ENCODE assay signal across 13 cellular contexts in the genomic region with DNA sequence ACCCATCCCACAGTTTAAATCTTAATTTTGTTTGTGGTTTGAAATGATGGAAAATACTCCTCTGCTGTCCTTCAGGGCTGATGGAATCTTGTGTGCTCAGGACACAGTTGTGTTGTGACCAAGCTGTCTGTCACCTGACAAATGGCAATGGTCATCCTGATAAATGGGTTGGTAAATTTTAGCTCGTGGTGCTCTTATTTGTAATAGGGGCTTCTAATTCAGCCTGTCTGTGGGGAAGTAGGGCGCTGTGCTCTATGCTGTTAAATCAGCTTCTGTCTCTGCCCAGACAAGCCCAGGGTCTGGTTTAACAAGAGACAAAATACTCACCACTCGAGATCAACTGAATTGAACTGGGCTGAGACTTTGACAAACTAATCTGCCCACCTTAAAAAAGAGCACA. TPM values are rescaled to one million over a fixed set of nuclear protein-coding genes. Genes with fewer than 3 reads are reported as not detected.
DNase-seq lines count a peak whose midpoint lies in the region; ATAC-seq and TF ChIP-seq lines count a peak whose summit lies in the region.
"Had no signal": no experiment of that assay in that cellular context is flagged by ENCODE, and none has a peak within 500 bp of the region (broad histone marks: within the 10 kb centered on the region; RNA-seq: fewer than 3 reads in every experiment).

No MANE protein-coding gene starts in this region.

- peaks cover 12% of the 10 kb centered on the region; the same call in 1 of the 2 replicates for H3F3A ChIP-seq in PC-9 (ENCODE audit: insufficient read depth, low read depth)

- no peaks in the 10 kb centered on the region; the same call in 1 of the 2 replicates for H3K79me2 ChIP-seq in H9 (ENCODE audit: insufficient read depth, low read length)
- H3K79me2 ChIP-seq in PC-9 (ENCODE audit: low read depth), result peaks cover 75% of the 10 kb centered on the region

- H3K4me2 ChIP-seq in H9 (ENCODE audit: insufficient read depth, insufficient read length, low read length), result no peak overlapping the region
- no peak overlapping the region for H3K4me2 ChIP-seq in PC-9
- H3K4me2 ChIP-seq in neuronal stem cell (ENCODE audit: insufficient read depth, low read length, poor library complexity, severe bottlenecking), result no peak overlapping the region

- H3K23ac ChIP-seq in H9 (ENCODE audit: insufficient read length, low read depth, low read length), result no peak overlapping the region
- no peak overlapping the region for H3K23ac ChIP-seq in neuronal stem cell (ENCODE audit: low read depth, low read length, poor library complexity)

- TF ChIP-seq CTCF in H9 (conservative IDR thresholded peaks at IDR 0.05) (no peak), PC-9 (conservative IDR thresholded peaks at IDR 0.05) (no peak), epithelial cell of esophagus (IDR thresholded peaks at IDR 0.05; ENCODE audit: insufficient read depth, low read depth, low read length, missing control alignments) (no peak)

- H3K36me3 ChIP-seq in PC-9 (ENCODE audit: low read depth) (peaks cover 3% of the 10 kb centered on the region; the same call in 1 of the 2 replicates), neuronal stem cell (replicated peaks in 1 of 2; ENCODE audit: control insufficient read depth in 2 of 2, insufficient read depth in 2 of 2, low read length in 2 of 2) (peaks cover 0 to 16% of the 10 kb centered on the region in 2 donors), H7 (replicated peaks; ENCODE audit: control insufficient read depth, insufficient read depth, low read length) (no peaks in the 10 kb centered on the region; the same call in 1 of the 2 replicates)
- H3K36me3 ChIP-seq: lower lobe of right lung had no signal

- H3K4me3 Mint-ChIP-seq in H9, result no peak overlapping the region; a peak in 1 of 5 replicates
- H3K4me3 Mint-ChIP-seq: activated CD8-positive, alpha-beta T cell treated with anti-CD3 and anti-CD28 coated beads for 36 hours; activated naive CD8-positive, alpha-beta T cell treated with anti-CD3 and anti-CD28 coated beads for 36 hours; CD4-positive, alpha-beta T cell had no signal

- H2BK5ac ChIP-seq in H9 (ENCODE audit: insufficient read length, low read length) (no peak overlapping the region), neuronal stem cell (ENCODE audit: low read length) (no peak overlapping the region)

- no peaks in the 10 kb centered on the region for H3K9me3 ChIP-seq in H9 (ENCODE audit: control insufficient read depth, low read depth, low read length)
- H3K9me3 ChIP-seq in PC-9 (ENCODE audit: insufficient read depth, low read depth), result no peaks in the 10 kb centered on the region
- no peaks in the 10 kb centered on the region for H3K9me3 ChIP-seq in neuronal stem cell (replicated peaks in 1 of 2; ENCODE audit: control insufficient read depth in 2 of 2, insufficient read depth in 1 of 2, low read depth in 1 of 2, low read length in 2 of 2)
- H3K9me3 ChIP-seq: lower lobe of right lung had no signal

- H3K27me3 Mint-ChIP-seq in H9 (ENCODE audit: low read depth), result no peaks in the 10 kb centered on the region

- ATAC-seq in GM21528 (IDR thresholded peaks at IDR 0.05; ENCODE audit: low FRiP score, unreplicated experiment), result no peak
- ATAC-seq in GM18867 (IDR thresholded peaks at IDR 0.05; ENCODE audit: unreplicated experiment), result no peak

- H3K79me1 ChIP-seq in H9 (ENCODE audit: insufficient read depth, low read depth, low read length, poor library complexity, severe bottlenecking) (peaks cover 6% of the 10 kb centered on the region), neuronal stem cell (ENCODE audit: low read depth, low read length) (no peaks in the 10 kb centered on the region)

- intact Hi-C loops in PC-9 (cut with micrococcal nuclease; ENCODE audit: unreplicated experiment), result no loop called here

- H3K23me2 ChIP-seq in H9 (ENCODE audit: insufficient read length, low read depth, low read length, poor library complexity, severe bottlenecking), result no peaks in the 10 kb centered on the region

- no peak overlapping the region for H4K8ac ChIP-seq in H9 (replicated peaks; ENCODE audit: insufficient read length, low read depth, low read length)
- H4K8ac ChIP-seq in neuronal stem cell (ENCODE audit: low read depth, low read length), result no peak overlapping the region

- no peak overlapping the region for H3T11ph ChIP-seq in H9 (ENCODE audit: low read length)

- no peak overlapping the region for H4K5ac ChIP-seq in H9 (ENCODE audit: insufficient read length, low read depth, low read length)

- H2BK120ac ChIP-seq in H9 (ENCODE audit: low read depth, low read length, poor library complexity, severe bottlenecking), result no peak overlapping the region
- H2BK120ac ChIP-seq in neuronal stem cell (ENCODE audit: low read depth, low read length), result no peak overlapping the region

- no peak overlapping the region for H3K4me3 ChIP-seq in PC-9
- H3K4me3 ChIP-seq in epithelial cell of esophagus (ENCODE audit: low read length), result no peak overlapping the region
- peak overlapping the region in 1 of 2 donors; percentile 53 for H3K4me3 ChIP-seq in neuronal stem cell (ENCODE audit: low read length in 2 of 2)
- H3K4me3 ChIP-seq in H7 (ENCODE audit: insufficient read depth, low read depth, low read length), result no peak overlapping the region
- H3K4me3 ChIP-seq: lower lobe of right lung had no signal

- H4K91ac ChIP-seq in H9 (ENCODE audit: insufficient read length, low read depth, low read length) (no peak overlapping the region), neuronal stem cell (ENCODE audit: low read depth, low read length, poor library complexity) (no peak overlapping the region)

- no peaks in the 10 kb centered on the region for H3K9me3 Mint-ChIP-seq in H9
- H3K9me3 Mint-ChIP-seq: activated CD8-positive, alpha-beta T cell treated with anti-CD3 and anti-CD28 coated beads for 36 hours; CD4-positive, alpha-beta T cell had no signal

- H3K27ac ChIP-seq in H9 (ENCODE audit: insufficient read length, low read depth, low read length) (no peak overlapping the region), PC-9 (peak overlapping the region; percentile 29; the same call in 1 of the 2 replicates), neuronal stem cell (replicated peaks; ENCODE audit: low read length) (peak overlapping the region; percentile 8)
- H3K27ac ChIP-seq: lower lobe of right lung had no signal

- no peaks in the 10 kb centered on the region for H3K9me2 ChIP-seq in PC-9 (ENCODE audit: insufficient read depth)

- H3K27me3 ChIP-seq in H9 (ENCODE audit: insufficient read depth, low read length) (no peaks in the 10 kb centered on the region), PC-9 (ENCODE audit: insufficient read depth, low read depth) (no peaks in the 10 kb centered on the region), neuronal stem cell (ENCODE audit: control insufficient read depth in 3 of 3, insufficient read depth in 3 of 3, low read depth in 1 of 3, low read length in 3 of 3) (no peaks in the 10 kb centered on the region), H7 (ENCODE audit: control insufficient read depth, insufficient read depth, low read length) (no peaks in the 10 kb centered on the region)

- H3K27ac Mint-ChIP-seq in H9, result peak overlapping the region; percentile 68 to 93 (median 81)
- H3K27ac Mint-ChIP-seq: activated CD8-positive, alpha-beta T cell treated with anti-CD3 and anti-CD28 coated beads for 36 hours; activated naive CD8-positive, alpha-beta T cell treated with anti-CD3 and anti-CD28 coated beads for 36 hours had no signal

- TSS peak; percentile 4 for BruUV-seq in PC-9 (replicated peaks; lab: Mats Ljungman, UMichigan)

- H2BK15ac ChIP-seq in H9 (ENCODE audit: low read depth, low read length), result no peak overlapping the region
- no peak overlapping the region for H2BK15ac ChIP-seq in neuronal stem cell (ENCODE audit: low read length)

- DNase-seq in H9 (no peak), PC-9 (no peak), epithelial cell of esophagus (ENCODE audit: low read depth) (peak; percentile 48), neuronal stem cell (ENCODE audit: low spot score) (peak; percentile 6), H7 (no peak), NCI-H2196 (lab: John Stamatoyannopoulos, UW; ENCODE audit: unreplicated experiment) (no peak)
- DNase-seq: activated CD8-positive, alpha-beta T cell treated with anti-CD3 and anti-CD28 coated beads for 36 hours; activated naive CD8-positive, alpha-beta T cell treated with anti-CD3 and anti-CD28 coated beads for 36 hours; CD4-positive, alpha-beta T cell; lower lobe of right lung; NCI-H146 had no signal

- H2BK12ac ChIP-seq in H9 (ENCODE audit: insufficient read length, low read depth, low read length) (no peak overlapping the region), neuronal stem cell (ENCODE audit: low read length) (no peak overlapping the region)

- 0 out of 7 replicates have a peak, but pooled peaks cover 0 to 2% (median 0%) of the 10 kb centered on the region in 3 experiments for H3K36me3 Mint-ChIP-seq in H9 (ENCODE audit: insufficient read depth in 1 of 3, low read depth in 3 of 3)
- H3K36me3 Mint-ChIP-seq: activated naive CD8-positive, alpha-beta T cell treated with anti-CD3 and anti-CD28 coated beads for 36 hours had no signal

- POLR2A ChIA-PET in PC-9 (lab: Charles Lee; ENCODE audit: unreplicated experiment), result no interaction called here

- H3K4ac ChIP-seq in H9 (ENCODE audit: low read depth, low read length), result no peak overlapping the region
- H3K4ac ChIP-seq in neuronal stem cell (ENCODE audit: low read length), result no peak overlapping the region

- H2AFZ ChIP-seq in H9 (ENCODE audit: low read length) (no peak overlapping the region), PC-9 (no peak overlapping the region), neuronal stem cell (ENCODE audit: low read length) (no peak overlapping the region)

- H3K4me1 ChIP-seq in H9 (ENCODE audit: insufficient read depth, low read length) (peaks cover 6% of the 10 kb centered on the region; the same call in 1 of the 2 replicates), PC-9 (replicated peaks; ENCODE audit: insufficient read depth) (peaks cover 17% of the 10 kb centered on the region), neuronal stem cell (ENCODE audit: control insufficient read depth in 2 of 2, insufficient read depth in 1 of 2, low read depth in 1 of 2, low read length in 2 of 2) (peaks cover 11 to 43% of the 10 kb centered on the region in 2 donors)

- H3K9ac ChIP-seq in H9 (ENCODE audit: extremely low read depth, insufficient read length, low read length), result no peak overlapping the region
- H3K9ac ChIP-seq in neuronal stem cell (ENCODE audit: low read depth, low read length, poor library complexity), result no peak overlapping the region

- H3K18ac ChIP-seq in H9 (ENCODE audit: insufficient read length, low read depth, low read length) (no peak overlapping the region), neuronal stem cell (ENCODE audit: low read length) (no peak overlapping the region)

- H2AK5ac ChIP-seq in H9 (ENCODE audit: insufficient read length, low read length), result no peak overlapping the region
- H2AK5ac ChIP-seq in neuronal stem cell (ENCODE audit: low read depth, low read length), result no peak overlapping the region

- H3K56ac ChIP-seq in H9 (ENCODE audit: insufficient read length, low read depth, low read length), result no peak overlapping the region

- H3K14ac ChIP-seq in H9 (ENCODE audit: insufficient read depth, low read length), result peak overlapping the region; percentile 17; the same call in 1 of the 2 replicates
- H3K14ac ChIP-seq in neuronal stem cell (ENCODE audit: low read length), result no peak overlapping the region

- no peaks in the 10 kb centered on the region for H4K20me1 ChIP-seq in H9 (ENCODE audit: control insufficient read depth, insufficient read depth, insufficient read length)
- peaks cover 69% of the 10 kb centered on the region for H4K20me1 ChIP-seq in PC-9 (ENCODE audit: insufficient read depth)

- peaks cover 83 to 89% of the 10 kb centered on the region in 2 experiments for H3K4me1 Mint-ChIP-seq in H9

- CTCF ChIA-PET in PC-9 (lab: Charles Lee), result interaction anchor here (2.0 kb wide), 1 partner anchor 81 kb away, joined by 12 read pairs; no protein-coding TSS in a partner anchor

- WGBS in H9 (ENCODE audit: extremely low coverage, insufficient read length, low lambda C conversion rate), result no CpG with 5 or more reads among the region's 3 CpGs
- WGBS in neuronal stem cell (ENCODE audit: extremely low coverage in 2 of 2, insufficient read length in 2 of 2, insufficient replicate concordance in 1 of 2), 2 donors, result no CpG with 5 or more reads among the region's 3 CpGs

- no peak overlapping the region for H2BK20ac ChIP-seq in H9 (ENCODE audit: low read depth, low read length, poor library complexity, severe bottlenecking)

RNA-seq across cellular contexts. Expression of a gene that starts 4.5 kb away (rescaled TPM):
- not detected in 2 replicates for total RNA-seq in H9 (2021)
- total RNA-seq in PC-9 (2021), result not detected in 2 replicates
- 0.01 TPM for polyA plus RNA-seq in neuronal stem cell (2013, experiment 1 of 2)
- polyA plus RNA-seq in neuronal stem cell (2013, experiment 2 of 2), result 0.01 TPM
- total RNA-seq in H7 (2014; rRNA removed; shearing (Covaris generic)), result not detected in 2 replicates
- total RNA-seq: activated CD8-positive, alpha-beta T cell treated with anti-CD3 and anti-CD28 coated beads for 36 hours; activated naive CD8-positive, alpha-beta T cell treated with anti-CD3 and anti-CD28 coated beads for 36 hours had no signal

Comparison
In these comparisons a context has a peak if more than half of its experiments do, and no peak if none do; other contexts are left out.
1. DNase-seq: peak in epithelial cell of esophagus (single experiment) and neuronal stem cell (single experiment); none in H9 (single experiment), PC-9 (0 of 2), H7 (single experiment) and NCI-H2196 (single experiment).